In the genomic region with DNA sequence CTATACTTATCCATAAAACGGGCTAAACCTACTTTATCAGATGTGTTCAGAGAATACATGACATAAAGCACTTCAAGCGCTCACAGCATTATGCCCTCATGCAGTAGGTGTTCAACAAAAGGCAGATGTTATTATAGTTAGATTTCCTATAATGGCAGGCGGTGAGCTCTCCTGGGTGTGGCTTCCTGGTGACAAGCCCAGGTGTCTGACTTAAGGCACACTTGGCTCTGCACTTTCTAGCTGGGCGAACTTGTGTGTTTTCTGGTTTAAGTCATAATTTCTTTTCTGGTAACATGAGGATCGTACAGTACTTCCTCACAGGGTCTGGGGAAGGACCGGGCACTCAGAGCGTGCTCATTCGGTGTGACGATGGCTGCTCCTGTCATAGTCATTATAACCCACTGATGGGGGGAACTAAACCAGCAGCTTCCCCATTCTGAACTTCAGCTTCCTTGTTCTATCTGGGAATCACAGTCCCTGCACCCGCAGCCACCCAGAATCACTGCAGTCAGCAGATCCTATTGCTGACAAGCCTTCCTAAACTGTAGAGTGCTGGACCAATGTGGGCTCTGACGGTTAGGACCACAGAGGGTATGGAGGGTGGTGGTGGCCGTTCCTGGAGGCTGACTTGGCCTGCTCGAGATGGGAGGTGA, we compare ENCODE assay signal across 1 cellular context.
TF ChIP-seq lines count a peak whose summit lies in the region.

No MANE protein-coding gene starts in this region.

TF ChIP-seq in IMR-90, 13 proteins besides CTCF, POLR2A, EP300 and RAD21 (continued from another document):
- no peak for TF ChIP-seq CHD1 (IDR thresholded peaks at IDR 0.05; ENCODE audit: low read depth, low read length)
- TF ChIP-seq MAFK (IDR thresholded peaks at IDR 0.05; ENCODE audit: low read depth, low read length) = no peak
- TF ChIP-seq, protein P1, sequence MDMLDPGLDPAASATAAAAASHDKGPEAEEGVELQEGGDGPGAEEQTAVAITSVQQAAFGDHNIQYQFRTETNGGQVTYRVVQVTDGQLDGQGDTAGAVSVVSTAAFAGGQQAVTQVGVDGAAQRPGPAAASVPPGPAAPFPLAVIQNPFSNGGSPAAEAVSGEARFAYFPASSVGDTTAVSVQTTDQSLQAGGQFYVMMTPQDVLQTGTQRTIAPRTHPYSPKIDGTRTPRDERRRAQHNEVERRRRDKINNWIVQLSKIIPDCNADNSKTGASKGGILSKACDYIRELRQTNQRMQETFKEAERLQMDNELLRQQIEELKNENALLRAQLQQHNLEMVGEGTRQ (IDR thresholded peaks at IDR 0.05; ENCODE audit: low read depth, low read length) = no peak
- no peak for TF ChIP-seq RCOR1 (IDR thresholded peaks at IDR 0.05; ENCODE audit: insufficient replicate concordance, low read length)
- no peak for TF ChIP-seq CEBPB (IDR thresholded peaks at IDR 0.05; ENCODE audit: low read depth, low read length)
- TF ChIP-seq MXI1 (IDR thresholded peaks at IDR 0.05; ENCODE audit: borderline replicate concordance, low read depth, low read length) = no peak
- TF ChIP-seq MAZ (IDR thresholded peaks at IDR 0.05; ENCODE audit: borderline replicate concordance, low read depth, low read length) = no peak
